ENCODE assay signal across 17 cellular contexts in genomic region chr5:122089614-122090013, GRCh38. TPM values are rescaled to one million over a fixed set of nuclear protein-coding genes. Genes with fewer than 3 reads are reported as not detected.
DNase-seq lines count a peak whose midpoint lies in the region; ATAC-seq, FAIRE-seq and TF ChIP-seq lines count a peak whose summit lies in the region.
"Had no signal": no experiment of that assay in that cellular context is flagged by ENCODE, and none has a peak within 500 bp of the region (broad histone marks: within the 10 kb centered on the region; RNA-seq: fewer than 3 reads in every experiment).

No MANE protein-coding gene starts in this region.

- CTCF ChIA-PET in GM12878 (lab: Yijun Ruan, JAX): interaction anchor here (0.6 kb wide), 1 partner anchor 121 kb away, joined by 3 read pairs; no protein-coding TSS in a partner anchor

- H3K27me3 ChIP-seq in BLaER1 treated with 17β-estradiol and CSF1 and Interleukin-3, amounts not matched to agents 10 nM and 100 nM: no peaks in the 10 kb centered on the region
- H3K27me3 ChIP-seq in KMS-11 (ENCODE audit: insufficient read depth, low read depth) (no peaks in the 10 kb centered on the region), GM12878 (replicated peaks in 1 of 2; ENCODE audit: control insufficient read depth in 2 of 2, insufficient read depth in 2 of 2, low read length in 1 of 2) (0 out of 4 replicates have a peak, but pooled peaks cover 0 to 2% of the 10 kb centered on the region in 2 experiments)

- FAIRE-seq in GM12878 (lab: Jason Lieb, UNC): no peak

- ATAC-seq in GM12878 (peak; percentile 58), GM21515 (IDR thresholded peaks at IDR 0.05; ENCODE audit: unreplicated experiment) (no peak)
- ATAC-seq: sciatic nerve had no signal

- BruUV-seq in GM12878 (replicated peaks; lab: Mats Ljungman, UMichigan): no TSS peak

- RAD21 ChIA-PET in GM12878 (lab: Charles Lee; ENCODE audit: unreplicated experiment): no interaction called here

- H3K4me2 ChIP-seq in BLaER1 treated with 17β-estradiol and CSF1 and Interleukin-3, amounts not matched to agents 10 nM and 100 nM: peak overlapping the region; percentile 13 to 48 (median 39); a peak in 17 of 22 replicates
- H3K4me2 ChIP-seq in KMS-11: peak overlapping the region; percentile 68
- H3K4me2 ChIP-seq in GM12878 (ENCODE audit: control insufficient read depth, insufficient read depth): no peak overlapping the region

- in situ Hi-C loops in GM12878 (cut with MboI): no loop called here

- SMC1A ChIA-PET in GM12878 (lab: Charles Lee; ENCODE audit: uncharacterized antibody, unreplicated experiment): no interaction called here

- H2AFZ ChIP-seq in KMS-11 (ENCODE audit: low read depth) (no peak overlapping the region), GM12878 (ENCODE audit: control insufficient read depth, low read depth, low read length) (no peak overlapping the region)

- TF ChIP-seq CTCF in KMS-11 (conservative IDR thresholded peaks at IDR 0.05; ENCODE audit: low read depth, low read length) (no peak), GM12878 (IDR thresholded peaks at IDR 0.05 in 2 of 3, conservative IDR thresholded peaks at IDR 0.05 in 1 of 3; ENCODE audit: control insufficient read depth in 2 of 3, extremely low read depth in 1 of 3, insufficient read depth in 1 of 3, low read depth in 3 of 3, low read length in 3 of 3) (no peak)

- no peak for DNase-seq in GM12878 (ENCODE audit: low read depth, low spot score)
- DNase-seq in iris pigment epithelial cell (ENCODE audit: low read depth): peak; percentile 95
- no peak for DNase-seq in iPS-NIHi11 (ENCODE audit: low spot score)
- DNase-seq in retina: no peak
- no peak for DNase-seq in NCI-H345 treated with DMSO at 0.1 percent for 48 hours (lab: John Stamatoyannopoulos, UW; ENCODE audit: unreplicated experiment)
- DNase-seq: activated CD4-positive, alpha-beta T cell treated with anti-CD3 and anti-CD28 coated beads for 1 hour; CD4-positive, CD25-positive, alpha-beta regulatory T cell; effector CD8-positive, alpha-beta T cell; head of caudate nucleus; KG1; NCI-H2029; nephron progenitor cell; SW 1271 had no signal

- peaks cover 4 to 10% (median 7%) of the 10 kb centered on the region in 10 experiments; a peak in 18 of 20 replicates for H3K4me1 ChIP-seq in BLaER1 treated with 17β-estradiol and CSF1 and Interleukin-3, amounts not matched to agents 10 nM and 100 nM
- peaks cover 41% of the 10 kb centered on the region for H3K4me1 ChIP-seq in KMS-11 (ENCODE audit: low read depth, poor library complexity, severe bottlenecking)
- H3K4me1 ChIP-seq in GM12878 (ENCODE audit: control insufficient read depth, insufficient read depth, low read length): no peaks in the 10 kb centered on the region

- no peak overlapping the region for H3K27ac ChIP-seq in BLaER1 treated with 17β-estradiol and CSF1 and Interleukin-3, amounts not matched to agents 10 nM and 100 nM
- H3K27ac ChIP-seq in KMS-11 (peak overlapping the region; percentile 50), GM12878 (ENCODE audit: control insufficient read depth, insufficient read depth) (no peak overlapping the region)

- TF ChIP-seq POLR2A in GM12878 (IDR thresholded peaks at IDR 0.05; ENCODE audit: low read depth, low read length): no peak

- no peaks in the 10 kb centered on the region for H4K20me1 ChIP-seq in BLaER1 treated with 17β-estradiol and CSF1 and Interleukin-3, amounts not matched to agents 10 nM and 100 nM
- H4K20me1 ChIP-seq in KMS-11 (ENCODE audit: insufficient read depth): no peaks in the 10 kb centered on the region
- no peaks in the 10 kb centered on the region for H4K20me1 ChIP-seq in GM12878 (ENCODE audit: control insufficient read depth, insufficient read depth)

- no peaks in the 10 kb centered on the region for H3K9me3 ChIP-seq in BLaER1 treated with 17β-estradiol and CSF1 and Interleukin-3, amounts not matched to agents 10 nM and 100 nM (replicated peaks in 1 of 11)
- H3K9me3 ChIP-seq in GM12878 (replicated peaks; ENCODE audit: control insufficient read depth, insufficient read depth, low read length): no peaks in the 10 kb centered on the region

- no peaks in the 10 kb centered on the region for H3K36me3 ChIP-seq in BLaER1 treated with 17β-estradiol and CSF1 and Interleukin-3, amounts not matched to agents 10 nM and 100 nM
- H3K36me3 ChIP-seq in KMS-11 (ENCODE audit: insufficient read depth): no peaks in the 10 kb centered on the region
- no peaks in the 10 kb centered on the region for H3K36me3 ChIP-seq in GM12878 (ENCODE audit: control insufficient read depth in 2 of 2, insufficient read depth in 2 of 2, low read length in 1 of 2)

- intact Hi-C loops in GM12878 (cut with micrococcal nuclease; ENCODE audit: unreplicated experiment): no loop called here

- H3K4me3 ChIP-seq in BLaER1 treated with 17β-estradiol and CSF1 and Interleukin-3, amounts not matched to agents 10 nM and 100 nM: no peak overlapping the region
- H3K4me3 ChIP-seq in KMS-11 (IDR thresholded peaks at IDR 0.05; ENCODE audit: insufficient read depth, low read depth, low read length) (no peak overlapping the region), GM12878 (no peak overlapping the region)

- TF ChIP-seq EP300 in GM12878 (IDR thresholded peaks at IDR 0.05; ENCODE audit: borderline replicate concordance in 1 of 2, control insufficient read depth in 1 of 2, low read depth in 2 of 2, low read length in 2 of 2): no peak

- 0% methylated on average over 2 of the region's 2 CpGs for WGBS in GM12878 (ENCODE audit: insufficient coverage, insufficient replicate concordance, low lambda C conversion rate, missing lambda C conversion rate)

- POLR2A ChIA-PET in GM12878 (lab: Charles Lee): no interaction called here

- no peaks in the 10 kb centered on the region for H3K79me2 ChIP-seq in KMS-11 (ENCODE audit: insufficient read depth, low read depth)
- H3K79me2 ChIP-seq in GM12878 (ENCODE audit: control insufficient read depth, insufficient read depth, low read length): no peaks in the 10 kb centered on the region

- no peak for TF ChIP-seq RAD21 in GM12878 (IDR thresholded peaks at IDR 0.05; ENCODE audit: insufficient read depth, low read depth, low read length)

- H3K9ac ChIP-seq in BLaER1 treated with 17β-estradiol and CSF1 and Interleukin-3, amounts not matched to agents 10 nM and 100 nM: no peak overlapping the region
- H3K9ac ChIP-seq in KMS-11: no peak overlapping the region
- no peak overlapping the region for H3K9ac ChIP-seq in GM12878 (ENCODE audit: control insufficient read depth, insufficient read depth, low read length)

TF ChIP-seq in GM12878, 131 proteins besides CTCF, POLR2A, EP300 and RAD21:
- no peak for TF ChIP-seq BHLHE40 (IDR thresholded peaks at IDR 0.05; ENCODE audit: borderline replicate concordance in 1 of 2, low read depth in 2 of 2, low read length in 1 of 2)

RNA-seq across cellular contexts. Expression of gene LOX, which starts 11.6 kb away (rescaled TPM):
- not detected in 2 replicates for total RNA-seq in GM12878 (2013; cell fraction: nucleolus; rRNA removed)
- total RNA-seq in GM12878 (2014; rRNA removed): 0.06 and 0.11 TPM in 2 replicates
- total RNA-seq in GM12878 (2014; rRNA removed; fragmentation: Illumina TruSeq; extraction: Trizol): 0.13 and 0.14 TPM in 2 replicates
- 0.37 and 0.69 TPM in 2 replicates for total RNA-seq in GM12878 (2021)
- polyA plus RNA-seq in GM12878 (2011; ENCODE audit: low read depth): 0.21 TPM
- not detected in 2 replicates for polyA plus RNA-seq in GM12878 (2011; rRNA removed)
- polyA plus RNA-seq in GM12878 (2011; cell fraction: cytosol; rRNA removed): not detected in 2 replicates
- 0.09 TPM in 1 of 2 replicates, not detected in the other for polyA plus RNA-seq in GM12878 (2011; cell fraction: nucleus; rRNA removed)
- 0.19 and 0.31 TPM in 2 replicates for polyA plus RNA-seq in GM12878 (2012)
- 0.03 TPM in 1 of 2 replicates, not detected in the other for polyA plus RNA-seq in GM12878 (2014; fragmentation: Illumina TruSeq; extraction: Trizol)
- polyA plus RNA-seq in GM12878 (2014; fragmentation: Nextera tagmentation; extraction: Ambion mirVana): under 1 TPM; 0.05 to 0.07 TPM
- polyA plus RNA-seq in GM12878 (2014; rRNA removed): 0.03 and 0.05 TPM in 2 replicates
- under 1 TPM; 0.34 to 0.47 TPM for polyA plus RNA-seq in GM12878 (2016; fragmentation: Nextera tagmentation; extraction: Ambion mirVana)
- polyA minus RNA-seq in GM12878 (2011; rRNA and poly(A)+ RNA removed): not detected in 2 replicates
- polyA minus RNA-seq in GM12878 (2011; cell fraction: cytosol; rRNA and poly(A)+ RNA removed): not detected in 2 replicates
- not detected in 2 replicates for polyA minus RNA-seq in GM12878 (2011; cell fraction: nucleus; rRNA and poly(A)+ RNA removed)

RNA-seq across cellular contexts. Expression of gene ZNF474, which starts 39.7 kb away (rescaled TPM):
- total RNA-seq in GM12878 (2013; cell fraction: nucleolus; rRNA removed): 1.0 and 1.3 TPM in 2 replicates
- total RNA-seq in GM12878 (2014; rRNA removed) (0.06 TPM in 1 of 2 replicates, not detected in the other), GM12878 (2014; rRNA removed; fragmentation: Illumina TruSeq; extraction: Trizol) (0.09 TPM in 1 of 2 replicates, not detected in the other), GM12878 (2021) (not detected in 2 replicates)
- polyA plus RNA-seq in GM12878 (2011; ENCODE audit: low read depth): not detected
- polyA plus RNA-seq in GM12878 (2011; rRNA removed) (0.14 and 0.15 TPM in 2 replicates), GM12878 (2014; fragmentation: Illumina TruSeq; extraction: Trizol) (0.10 TPM in 1 of 2 replicates, not detected in the other), GM12878 (2014; fragmentation: Nextera tagmentation; extraction: Ambion mirVana) (under 1 TPM; 0.11 to 0.13 TPM), GM12878 (2014; rRNA removed) (0.05 and 0.97 TPM in 2 replicates), GM12878 (2016; fragmentation: Nextera tagmentation; extraction: Ambion mirVana) (under 1 TPM in 1 of 2 experiments, not detected in 1; 0.14 TPM)
- polyA plus RNA-seq in GM12878 (2011; cell fraction: cytosol; rRNA removed): 0.06 and 0.12 TPM in 2 replicates
- 0.26 and 0.31 TPM in 2 replicates for polyA plus RNA-seq in GM12878 (2011; cell fraction: nucleus; rRNA removed)
- not detected in 2 replicates for polyA plus RNA-seq in GM12878 (2012)
- 0.10 and 0.15 TPM in 2 replicates for polyA minus RNA-seq in GM12878 (2011; rRNA and poly(A)+ RNA removed)
- not detected in 2 replicates for polyA minus RNA-seq in GM12878 (2011; cell fraction: cytosol; rRNA and poly(A)+ RNA removed)
- 0.36 and 0.57 TPM in 2 replicates for polyA minus RNA-seq in GM12878 (2011; cell fraction: nucleus; rRNA and poly(A)+ RNA removed)
